Comparison of ENCODE assay signal across 8 cellular contexts in the genomic region with DNA sequence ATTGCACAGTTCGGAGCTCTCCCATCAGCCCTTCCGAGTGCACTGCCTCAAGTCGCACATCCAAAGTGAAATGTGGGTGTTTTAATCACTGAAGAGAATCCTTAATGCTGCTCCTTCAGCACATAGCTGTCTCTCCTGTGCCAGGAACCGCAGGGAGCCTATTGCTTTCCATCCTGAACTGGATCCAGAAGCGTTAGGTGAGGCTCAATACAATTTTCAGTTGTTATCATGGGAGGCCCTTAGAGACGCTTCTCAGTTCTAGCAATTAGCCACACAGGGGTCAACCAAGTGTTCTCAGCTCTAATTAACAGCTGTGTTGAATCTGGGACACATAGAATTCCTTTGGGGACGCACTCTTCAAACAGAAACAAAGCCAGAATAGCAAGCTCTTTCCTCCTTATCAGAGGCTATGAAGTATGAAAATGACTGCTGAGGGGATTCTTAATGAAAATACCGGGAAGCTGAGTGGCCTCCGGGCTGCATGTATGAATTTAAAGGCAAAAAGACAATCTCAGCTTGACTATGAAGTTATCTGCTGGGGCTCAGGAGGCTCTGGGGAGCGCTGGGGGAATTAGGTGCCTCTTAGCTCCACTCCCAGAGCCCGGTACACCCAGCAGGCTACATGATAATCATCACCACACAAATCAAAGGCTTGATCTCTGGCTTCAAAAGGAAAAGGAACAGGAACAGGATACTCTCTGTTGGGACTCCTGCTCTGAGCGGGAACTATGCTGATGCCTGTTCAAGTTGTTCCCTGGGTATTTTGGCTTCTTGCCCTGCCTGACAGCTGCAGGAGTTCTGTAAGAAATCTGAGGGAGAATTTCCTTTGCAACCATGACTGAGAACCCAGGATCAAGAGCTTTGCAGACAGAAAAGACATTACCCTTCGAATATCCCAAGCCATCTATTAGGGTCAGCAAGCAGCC. TPM values are rescaled to one million over a fixed set of nuclear protein-coding genes. Genes with fewer than 3 reads are reported as not detected.
DNase-seq lines count a peak whose midpoint lies in the region; ATAC-seq and TF ChIP-seq lines count a peak whose summit lies in the region.

No MANE protein-coding gene starts in this region.

- DNase-seq in SK-N-MC (ENCODE audit: low read depth, low spot score), result peak; percentile 83
- peak in 38 of 42 donors; percentile 21 to 81 (median 58) for DNase-seq in head of caudate nucleus
- peak; percentile 84 for DNase-seq in posterior vena cava (ENCODE audit: low spot score)
- DNase-seq in LoVo (ENCODE audit: low spot score), result no peak
- no peak for DNase-seq in activated T-cell treated with anti-CD3 and anti-CD28 coated beads, Interleukin-2, amount 50 U/mL, for 24 hours

- no peaks in the 10 kb centered on the region for H3K4me1 Mint-ChIP-seq in activated T-cell treated with anti-CD3 and anti-CD28 coated beads, Interleukin-2, amount 50 U/mL, for 24 hours (ENCODE audit: low read depth)

- H3K27ac Mint-ChIP-seq in activated T-cell treated with anti-CD3 and anti-CD28 coated beads, Interleukin-2, amount 50 U/mL, for 24 hours, result no peak overlapping the region

- no peaks in the 10 kb centered on the region for H3K36me3 ChIP-seq in SK-N-MC (ENCODE audit: insufficient read depth, low read length)

- H3K9ac ChIP-seq in SK-N-MC (ENCODE audit: insufficient read length), result no peak overlapping the region

- no peak overlapping the region for H3K4me3 Mint-ChIP-seq in activated T-cell treated with anti-CD3 and anti-CD28 coated beads, Interleukin-2, amount 50 U/mL, for 24 hours

- H3K9me3 ChIP-seq in SK-N-MC (ENCODE audit: low read depth, low read length), result no peaks in the 10 kb centered on the region

- H3K27ac ChIP-seq in C4-2B (peak overlapping the region; percentile 75), SK-N-MC (peak overlapping the region; percentile 82)

- intact Hi-C loops in head of caudate nucleus (cut with DNase I), result no loop called here
- intact Hi-C loops in posterior vena cava (cut with DNase I), result no loop called here

- no peaks in the 10 kb centered on the region for H3K9me3 Mint-ChIP-seq in activated T-cell treated with anti-CD3 and anti-CD28 coated beads, Interleukin-2, amount 50 U/mL, for 24 hours

- TF ChIP-seq CTCF in C4-2B (conservative IDR thresholded peaks at IDR 0.05), result no peak

- H3K27me3 Mint-ChIP-seq in activated T-cell treated with anti-CD3 and anti-CD28 coated beads, Interleukin-2, amount 50 U/mL, for 24 hours, result no peaks in the 10 kb centered on the region

- ATAC-seq in HG02571 (IDR thresholded peaks at IDR 0.05; ENCODE audit: unreplicated experiment) (no peak), GM19395 (IDR thresholded peaks at IDR 0.05; ENCODE audit: unreplicated experiment) (no peak)

- no peaks in the 10 kb centered on the region for H3K36me3 Mint-ChIP-seq in activated T-cell treated with anti-CD3 and anti-CD28 coated beads, Interleukin-2, amount 50 U/mL, for 24 hours (ENCODE audit: low read depth)

- peak overlapping the region; percentile 70 for H3K4me3 ChIP-seq in SK-N-MC

RNA-seq across cellular contexts. Expression of a gene that starts 55.4 kb away (rescaled TPM):
- total RNA-seq in posterior vena cava, result 10 to 100 TPM; 43.0 to 43.3 TPM

Comparison
In these comparisons a context has a peak if more than half of its experiments do, and no peak if none do; other contexts are left out.
1. DNase-seq: peak in SK-N-MC (single experiment), head of caudate nucleus (38 of 42) and posterior vena cava (single experiment); none in LoVo (single experiment) and activated T-cell treated with anti-CD3 and anti-CD28 coated beads, Interleukin-2, amount 50 U/mL, for 24 hours (single experiment).